Comparison of ENCODE assay signal across 8 cellular contexts in the genomic region with DNA sequence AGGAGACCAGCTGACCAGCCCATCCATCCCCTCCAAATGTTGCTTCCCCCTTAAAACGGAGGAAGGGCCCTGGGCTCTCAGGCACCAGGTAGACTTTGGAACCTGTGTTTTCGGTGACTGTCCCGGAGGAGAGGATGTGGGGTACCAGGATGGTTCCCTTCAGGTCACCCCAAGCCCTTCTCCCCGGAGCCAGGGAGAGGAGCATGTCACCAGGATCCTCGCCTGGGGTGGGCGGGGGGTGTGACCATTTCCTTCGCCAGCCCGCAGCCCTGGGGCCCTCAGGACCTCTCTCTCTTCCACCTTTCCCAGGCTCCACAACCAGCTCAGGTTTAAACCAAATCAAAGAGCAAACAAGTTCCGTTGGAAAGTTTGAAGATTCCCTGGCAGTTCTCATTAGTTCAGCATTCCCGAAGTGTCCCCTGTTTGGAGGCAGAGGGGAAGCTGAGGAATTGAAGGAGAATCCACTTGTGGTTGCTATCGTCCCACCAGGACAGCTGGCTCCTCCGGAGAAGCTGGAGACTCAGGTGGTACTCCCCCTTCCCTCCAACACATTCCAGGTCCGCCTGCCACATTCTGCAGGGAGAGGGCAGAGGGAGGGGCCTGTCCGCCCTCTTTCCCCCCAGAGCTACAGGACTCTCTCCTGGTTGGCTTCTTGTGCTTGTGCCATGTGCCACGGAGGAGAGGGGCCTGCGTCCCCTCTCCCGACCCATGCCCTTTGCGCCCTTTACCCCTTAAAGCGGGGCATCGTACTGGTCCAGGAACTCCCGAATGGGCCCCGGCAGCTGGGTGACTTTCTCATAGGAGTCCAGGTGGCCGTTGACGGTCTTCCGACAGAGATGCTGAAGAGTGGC. TPM values are rescaled to one million over a fixed set of nuclear protein-coding genes. Genes with fewer than 3 reads are reported as not detected.
DNase-seq lines count a peak whose midpoint lies in the region; ATAC-seq and TF ChIP-seq lines count a peak whose summit lies in the region.

No MANE protein-coding gene starts in this region.

- peaks cover 0 to 45% (median 10%) of the 10 kb centered on the region in 9 donors for H3K36me3 ChIP-seq in heart right ventricle
- H3K36me3 ChIP-seq in colonic mucosa: peaks cover 6% of the 10 kb centered on the region
- no peaks in the 10 kb centered on the region for H3K36me3 ChIP-seq in vagina

- peak overlapping the region; percentile 59 to 94 (median 86) for H3K4me3 ChIP-seq in heart right ventricle
- H3K4me3 ChIP-seq in colonic mucosa: peak overlapping the region; percentile 83
- peak overlapping the region; percentile 57 to 81 for H3K4me3 ChIP-seq in vagina

- no peak for TF ChIP-seq POLR2A in vagina (IDR thresholded peaks at IDR 0.05)

- H3K9ac ChIP-seq in colonic mucosa (ENCODE audit: low read depth in 2 of 2, low read length in 2 of 2): peak overlapping the region; percentile 76 to 78

- DNase-seq in heart right ventricle (peak in 1 of 2 donors; percentile 16), left cardiac atrium (no peak), colonic mucosa (peak; percentile 23), myocyte (ENCODE audit: low read depth) (peak; percentile 71), vagina (ENCODE audit: extremely low spot score in 2 of 2) (no peak), anterior cingulate cortex (lab: John Stamatoyannopoulos, UW) (no peak), NCI-H2081 (lab: John Stamatoyannopoulos, UW) (no peak)

- intact Hi-C loops in heart right ventricle (cut with DNase I) (loop anchor here in 1 of 10 donors (2.0 kb wide), 1 partner anchor 33 kb away; no protein-coding TSS in a partner anchor), left cardiac atrium (cut with DNase I) (no loop called here), colonic mucosa (cut with DNase I) (no loop called here), vagina (cut with DNase I) (no loop called here)

- H3K4me1 ChIP-seq in heart right ventricle (peaks cover 20 to 68% (median 52%) of the 10 kb centered on the region in 9 donors), colonic mucosa (peaks cover 7% of the 10 kb centered on the region), vagina (peaks cover 55% of the 10 kb centered on the region)

- H3K27ac ChIP-seq in heart right ventricle: peak overlapping the region in 9 of 10 donors; percentile 92 to 100 (median 97)
- peak overlapping the region; percentile 88 for H3K27ac ChIP-seq in colonic mucosa
- peak overlapping the region; percentile 94 for H3K27ac ChIP-seq in vagina

- 81 to 87% methylated on average over 25 of the region's 25 CpGs for WGBS in heart right ventricle, 2 donors

- H3K9me3 ChIP-seq in heart right ventricle (no peaks in the 10 kb centered on the region), colonic mucosa (no peaks in the 10 kb centered on the region), vagina (no peaks in the 10 kb centered on the region)

- no peak for ATAC-seq in heart right ventricle
- no peak for ATAC-seq in left cardiac atrium
- no peak for ATAC-seq in HG03460 (IDR thresholded peaks at IDR 0.05; ENCODE audit: unreplicated experiment)

- H3K27me3 ChIP-seq in heart right ventricle (no peaks in the 10 kb centered on the region), colonic mucosa (no peaks in the 10 kb centered on the region), vagina (no peaks in the 10 kb centered on the region)

- TF ChIP-seq CTCF in heart right ventricle (IDR thresholded peaks at IDR 0.05) (no peak), colonic mucosa (IDR thresholded peaks at IDR 0.05) (no peak), vagina (IDR thresholded peaks at IDR 0.05) (no peak)

RNA-seq across cellular contexts. Expression of gene SOCS3, which starts 2.0 kb away (rescaled TPM):
- total RNA-seq in heart right ventricle (100 to 1,000 TPM in 2 of 10 donors, 10 to 100 TPM in 6, 1 to 10 TPM in 2; 7.7 to 189 (median 17.0) TPM), left cardiac atrium (10 to 100 TPM; 15.1 to 78.1 TPM), colonic mucosa (10 to 100 TPM; 19.7 to 29.4 TPM), myocyte (36.0 and 38.3 TPM in 2 replicates), vagina (173 TPM)
- 10 to 100 TPM; 13.5 to 30.2 TPM for polyA plus RNA-seq in heart right ventricle
- 10.1 TPM for polyA plus RNA-seq in myocyte (2012)

RNA-seq across cellular contexts. Expression of gene PGS1, which starts 20.5 kb away (rescaled TPM):
- total RNA-seq in heart right ventricle (10 to 100 TPM; 14.7 to 28.4 (median 17.1) TPM), left cardiac atrium (10 to 100 TPM; 17.7 to 24.3 TPM), colonic mucosa (10 to 100 TPM; 33.3 to 40.2 TPM), myocyte (37.9 and 53.2 TPM in 2 replicates), vagina (35.6 TPM)
- 10 to 100 TPM; 18.5 to 18.7 TPM for polyA plus RNA-seq in heart right ventricle
- 32.8 TPM for polyA plus RNA-seq in myocyte (2012)

Comparison
In these comparisons a context has a peak if more than half of its experiments do, and no peak if none do; other contexts are left out.
1. DNase-seq: peak in colonic mucosa (single experiment) and myocyte (single experiment); none in left cardiac atrium (single experiment), vagina (0 of 2), anterior cingulate cortex (0 of 58) and NCI-H2081 (0 of 2).
2. Peak in every context shown above with its lines, with median percentiles within 50 percentile points of each other: H3K27ac ChIP-seq and H3K4me3 ChIP-seq.